1 cellular context compared by ENCODE assay signal in the genomic region with DNA sequence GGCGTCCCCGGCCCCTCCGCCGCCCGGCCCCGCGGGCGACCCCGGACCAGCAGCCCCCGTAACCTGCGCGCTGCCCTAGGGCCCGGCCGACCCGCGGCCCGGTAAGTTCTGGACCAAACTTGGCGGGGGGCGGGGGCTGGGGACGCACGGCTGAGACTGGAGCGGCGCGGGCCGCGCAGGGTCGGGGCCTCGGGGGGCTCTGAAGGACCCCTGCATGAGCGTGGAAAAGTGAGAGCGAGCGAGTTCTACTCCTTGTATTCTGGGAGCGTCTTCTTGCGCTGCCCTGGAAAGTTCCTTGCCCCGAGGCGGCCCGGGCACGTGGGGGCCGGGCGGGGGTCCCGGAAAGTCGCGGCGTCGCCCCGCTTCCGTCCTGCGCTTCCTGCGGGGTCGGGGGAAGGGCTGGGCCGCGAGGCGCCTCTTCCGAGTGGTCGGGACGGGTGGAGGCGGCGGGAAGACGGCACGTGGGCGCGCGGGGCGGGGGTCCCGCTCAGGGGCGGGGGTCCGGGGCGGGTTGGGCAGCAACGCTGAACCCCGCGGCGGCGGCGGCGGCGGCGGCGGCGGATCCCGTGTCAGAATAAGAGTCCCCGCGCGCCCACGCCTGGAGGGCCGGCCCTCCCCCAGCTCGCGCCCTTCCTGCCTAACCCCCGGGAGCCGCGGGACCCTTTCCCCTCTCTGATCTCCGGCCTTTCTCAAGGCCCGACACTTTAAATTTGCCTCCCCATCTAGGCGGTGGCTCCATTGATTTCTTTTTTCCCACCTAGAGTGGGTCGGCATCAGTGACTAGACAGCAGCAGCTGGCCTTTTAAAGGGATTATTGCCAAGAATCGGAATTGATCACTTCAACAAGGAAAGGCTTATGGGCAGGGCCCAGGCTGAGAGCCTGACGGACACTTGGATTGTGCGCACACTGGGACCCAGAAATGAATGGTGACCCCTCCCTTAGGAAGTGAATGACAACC.
TF ChIP-seq lines count a peak whose summit lies in the region.

No MANE protein-coding gene starts in this region.

TF ChIP-seq in K562, 482 proteins besides CTCF, POLR2A, EP300 and RAD21 (continued from another document and continues in another):
- TF ChIP-seq, protein P1, sequence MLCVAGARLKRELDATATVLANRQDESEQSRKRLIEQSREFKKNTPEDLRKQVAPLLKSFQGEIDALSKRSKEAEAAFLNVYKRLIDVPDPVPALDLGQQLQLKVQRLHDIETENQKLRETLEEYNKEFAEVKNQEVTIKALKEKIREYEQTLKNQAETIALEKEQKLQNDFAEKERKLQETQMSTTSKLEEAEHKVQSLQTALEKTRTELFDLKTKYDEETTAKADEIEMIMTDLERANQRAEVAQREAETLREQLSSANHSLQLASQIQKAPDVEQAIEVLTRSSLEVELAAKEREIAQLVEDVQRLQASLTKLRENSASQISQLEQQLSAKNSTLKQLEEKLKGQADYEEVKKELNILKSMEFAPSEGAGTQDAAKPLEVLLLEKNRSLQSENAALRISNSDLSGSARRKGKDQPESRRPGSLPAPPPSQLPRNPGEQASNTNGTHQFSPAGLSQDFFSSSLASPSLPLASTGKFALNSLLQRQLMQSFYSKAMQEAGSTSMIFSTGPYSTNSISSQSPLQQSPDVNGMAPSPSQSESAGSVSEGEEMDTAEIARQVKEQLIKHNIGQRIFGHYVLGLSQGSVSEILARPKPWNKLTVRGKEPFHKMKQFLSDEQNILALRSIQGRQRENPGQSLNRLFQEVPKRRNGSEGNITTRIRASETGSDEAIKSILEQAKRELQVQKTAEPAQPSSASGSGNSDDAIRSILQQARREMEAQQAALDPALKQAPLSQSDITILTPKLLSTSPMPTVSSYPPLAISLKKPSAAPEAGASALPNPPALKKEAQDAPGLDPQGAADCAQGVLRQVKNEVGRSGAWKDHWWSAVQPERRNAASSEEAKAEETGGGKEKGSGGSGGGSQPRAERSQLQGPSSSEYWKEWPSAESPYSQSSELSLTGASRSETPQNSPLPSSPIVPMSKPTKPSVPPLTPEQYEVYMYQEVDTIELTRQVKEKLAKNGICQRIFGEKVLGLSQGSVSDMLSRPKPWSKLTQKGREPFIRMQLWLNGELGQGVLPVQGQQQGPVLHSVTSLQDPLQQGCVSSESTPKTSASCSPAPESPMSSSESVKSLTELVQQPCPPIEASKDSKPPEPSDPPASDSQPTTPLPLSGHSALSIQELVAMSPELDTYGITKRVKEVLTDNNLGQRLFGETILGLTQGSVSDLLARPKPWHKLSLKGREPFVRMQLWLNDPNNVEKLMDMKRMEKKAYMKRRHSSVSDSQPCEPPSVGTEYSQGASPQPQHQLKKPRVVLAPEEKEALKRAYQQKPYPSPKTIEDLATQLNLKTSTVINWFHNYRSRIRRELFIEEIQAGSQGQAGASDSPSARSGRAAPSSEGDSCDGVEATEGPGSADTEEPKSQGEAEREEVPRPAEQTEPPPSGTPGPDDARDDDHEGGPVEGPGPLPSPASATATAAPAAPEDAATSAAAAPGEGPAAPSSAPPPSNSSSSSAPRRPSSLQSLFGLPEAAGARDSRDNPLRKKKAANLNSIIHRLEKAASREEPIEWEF (CRISPR knock-in tag; IDR thresholded peaks at IDR 0.05) = peak; percentile 18; the same call in 1 of the 2 replicates
- 0 out of 2 replicates have a peak, but pooled peaks have one; percentile 39 for TF ChIP-seq ZNF282 (CRISPR knock-in tag; IDR thresholded peaks at IDR 0.05)
- no peak for TF ChIP-seq ETV6 (IDR thresholded peaks at IDR 0.05; ENCODE audit: borderline replicate concordance in 1 of 2, low read depth in 2 of 2, low read length in 1 of 2)
- TF ChIP-seq ETV6 (CRISPR knock-in tag; IDR thresholded peaks at IDR 0.05; ENCODE audit: borderline replicate concordance) = 0 out of 2 replicates have a peak, but pooled peaks have one; percentile 59
- TF ChIP-seq ZBTB7A (IDR thresholded peaks at IDR 0.05; ENCODE audit: borderline replicate concordance, control insufficient read depth, low read depth, low read length) = peak; percentile 95
- peak; percentile 35 for TF ChIP-seq SAP30 (IDR thresholded peaks at IDR 0.05; ENCODE audit: borderline replicate concordance, insufficient read depth, low read depth, low read length, poor library complexity, severe bottlenecking)
- TF ChIP-seq, protein P2, sequence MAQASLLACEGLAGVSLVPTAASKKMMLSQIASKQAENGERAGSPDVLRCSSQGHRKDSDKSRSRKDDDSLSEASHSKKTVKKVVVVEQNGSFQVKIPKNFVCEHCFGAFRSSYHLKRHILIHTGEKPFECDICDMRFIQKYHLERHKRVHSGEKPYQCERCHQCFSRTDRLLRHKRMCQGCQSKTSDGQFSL (CRISPR knock-in tag; IDR thresholded peaks at IDR 0.05) = peak; percentile 32; the same call in 1 of the 2 replicates
- TF ChIP-seq, protein P2 (tag; IDR thresholded peaks at IDR 0.05) = no peak
- TF ChIP-seq, protein P3, sequence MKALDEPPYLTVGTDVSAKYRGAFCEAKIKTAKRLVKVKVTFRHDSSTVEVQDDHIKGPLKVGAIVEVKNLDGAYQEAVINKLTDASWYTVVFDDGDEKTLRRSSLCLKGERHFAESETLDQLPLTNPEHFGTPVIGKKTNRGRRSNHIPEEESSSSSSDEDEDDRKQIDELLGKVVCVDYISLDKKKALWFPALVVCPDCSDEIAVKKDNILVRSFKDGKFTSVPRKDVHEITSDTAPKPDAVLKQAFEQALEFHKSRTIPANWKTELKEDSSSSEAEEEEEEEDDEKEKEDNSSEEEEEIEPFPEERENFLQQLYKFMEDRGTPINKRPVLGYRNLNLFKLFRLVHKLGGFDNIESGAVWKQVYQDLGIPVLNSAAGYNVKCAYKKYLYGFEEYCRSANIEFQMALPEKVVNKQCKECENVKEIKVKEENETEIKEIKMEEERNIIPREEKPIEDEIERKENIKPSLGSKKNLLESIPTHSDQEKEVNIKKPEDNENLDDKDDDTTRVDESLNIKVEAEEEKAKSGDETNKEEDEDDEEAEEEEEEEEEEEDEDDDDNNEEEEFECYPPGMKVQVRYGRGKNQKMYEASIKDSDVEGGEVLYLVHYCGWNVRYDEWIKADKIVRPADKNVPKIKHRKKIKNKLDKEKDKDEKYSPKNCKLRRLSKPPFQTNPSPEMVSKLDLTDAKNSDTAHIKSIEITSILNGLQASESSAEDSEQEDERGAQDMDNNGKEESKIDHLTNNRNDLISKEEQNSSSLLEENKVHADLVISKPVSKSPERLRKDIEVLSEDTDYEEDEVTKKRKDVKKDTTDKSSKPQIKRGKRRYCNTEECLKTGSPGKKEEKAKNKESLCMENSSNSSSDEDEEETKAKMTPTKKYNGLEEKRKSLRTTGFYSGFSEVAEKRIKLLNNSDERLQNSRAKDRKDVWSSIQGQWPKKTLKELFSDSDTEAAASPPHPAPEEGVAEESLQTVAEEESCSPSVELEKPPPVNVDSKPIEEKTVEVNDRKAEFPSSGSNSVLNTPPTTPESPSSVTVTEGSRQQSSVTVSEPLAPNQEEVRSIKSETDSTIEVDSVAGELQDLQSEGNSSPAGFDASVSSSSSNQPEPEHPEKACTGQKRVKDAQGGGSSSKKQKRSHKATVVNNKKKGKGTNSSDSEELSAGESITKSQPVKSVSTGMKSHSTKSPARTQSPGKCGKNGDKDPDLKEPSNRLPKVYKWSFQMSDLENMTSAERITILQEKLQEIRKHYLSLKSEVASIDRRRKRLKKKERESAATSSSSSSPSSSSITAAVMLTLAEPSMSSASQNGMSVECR (CRISPR knock-in tag; IDR thresholded peaks at IDR 0.05) = peak; percentile 24; the same call in 1 of the 2 replicates
- TF ChIP-seq ZC3H11A (IDR thresholded peaks at IDR 0.05; ENCODE audit: low read depth, low read length) = no peak
- TF ChIP-seq, protein P4, sequence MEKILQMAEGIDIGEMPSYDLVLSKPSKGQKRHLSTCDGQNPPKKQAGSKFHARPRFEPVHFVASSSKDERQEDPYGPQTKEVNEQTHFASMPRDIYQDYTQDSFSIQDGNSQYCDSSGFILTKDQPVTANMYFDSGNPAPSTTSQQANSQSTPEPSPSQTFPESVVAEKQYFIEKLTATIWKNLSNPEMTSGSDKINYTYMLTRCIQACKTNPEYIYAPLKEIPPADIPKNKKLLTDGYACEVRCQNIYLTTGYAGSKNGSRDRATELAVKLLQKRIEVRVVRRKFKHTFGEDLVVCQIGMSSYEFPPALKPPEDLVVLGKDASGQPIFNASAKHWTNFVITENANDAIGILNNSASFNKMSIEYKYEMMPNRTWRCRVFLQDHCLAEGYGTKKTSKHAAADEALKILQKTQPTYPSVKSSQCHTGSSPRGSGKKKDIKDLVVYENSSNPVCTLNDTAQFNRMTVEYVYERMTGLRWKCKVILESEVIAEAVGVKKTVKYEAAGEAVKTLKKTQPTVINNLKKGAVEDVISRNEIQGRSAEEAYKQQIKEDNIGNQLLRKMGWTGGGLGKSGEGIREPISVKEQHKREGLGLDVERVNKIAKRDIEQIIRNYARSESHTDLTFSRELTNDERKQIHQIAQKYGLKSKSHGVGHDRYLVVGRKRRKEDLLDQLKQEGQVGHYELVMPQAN (IDR thresholded peaks at IDR 0.05; ENCODE audit: borderline replicate concordance) = peak; percentile 60; the same call in 1 of the 2 replicates
- TF ChIP-seq NFE2 (IDR thresholded peaks at IDR 0.05; ENCODE audit: low read depth) = no peak
- TF ChIP-seq, protein P5, sequence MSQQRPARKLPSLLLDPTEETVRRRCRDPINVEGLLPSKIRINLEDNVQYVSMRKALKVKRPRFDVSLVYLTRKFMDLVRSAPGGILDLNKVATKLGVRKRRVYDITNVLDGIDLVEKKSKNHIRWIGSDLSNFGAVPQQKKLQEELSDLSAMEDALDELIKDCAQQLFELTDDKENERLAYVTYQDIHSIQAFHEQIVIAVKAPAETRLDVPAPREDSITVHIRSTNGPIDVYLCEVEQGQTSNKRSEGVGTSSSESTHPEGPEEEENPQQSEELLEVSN (IDR thresholded peaks at IDR 0.05; ENCODE audit: borderline replicate concordance in 1 of 2, extremely low read depth in 1 of 2, insufficient read depth in 1 of 2, insufficient read length in 1 of 2, low read depth in 1 of 2, low read length in 1 of 2, poor library complexity in 1 of 2, severe bottlenecking in 1 of 2) = peak in 1 of 2 experiments; percentile 71
- TF ChIP-seq MYNN (IDR thresholded peaks at IDR 0.05) = peak; percentile 100
- TF ChIP-seq MYNN (CRISPR knock-in tag; IDR thresholded peaks at IDR 0.05) = peak; percentile 99
- no peak for TF ChIP-seq NFE2L1 (tag; IDR thresholded peaks at IDR 0.05; ENCODE audit: borderline replicate concordance, low read depth)
- TF ChIP-seq MECOM (CRISPR knock-in tag; IDR thresholded peaks at IDR 0.05) = no peak
- TF ChIP-seq, protein P6, sequence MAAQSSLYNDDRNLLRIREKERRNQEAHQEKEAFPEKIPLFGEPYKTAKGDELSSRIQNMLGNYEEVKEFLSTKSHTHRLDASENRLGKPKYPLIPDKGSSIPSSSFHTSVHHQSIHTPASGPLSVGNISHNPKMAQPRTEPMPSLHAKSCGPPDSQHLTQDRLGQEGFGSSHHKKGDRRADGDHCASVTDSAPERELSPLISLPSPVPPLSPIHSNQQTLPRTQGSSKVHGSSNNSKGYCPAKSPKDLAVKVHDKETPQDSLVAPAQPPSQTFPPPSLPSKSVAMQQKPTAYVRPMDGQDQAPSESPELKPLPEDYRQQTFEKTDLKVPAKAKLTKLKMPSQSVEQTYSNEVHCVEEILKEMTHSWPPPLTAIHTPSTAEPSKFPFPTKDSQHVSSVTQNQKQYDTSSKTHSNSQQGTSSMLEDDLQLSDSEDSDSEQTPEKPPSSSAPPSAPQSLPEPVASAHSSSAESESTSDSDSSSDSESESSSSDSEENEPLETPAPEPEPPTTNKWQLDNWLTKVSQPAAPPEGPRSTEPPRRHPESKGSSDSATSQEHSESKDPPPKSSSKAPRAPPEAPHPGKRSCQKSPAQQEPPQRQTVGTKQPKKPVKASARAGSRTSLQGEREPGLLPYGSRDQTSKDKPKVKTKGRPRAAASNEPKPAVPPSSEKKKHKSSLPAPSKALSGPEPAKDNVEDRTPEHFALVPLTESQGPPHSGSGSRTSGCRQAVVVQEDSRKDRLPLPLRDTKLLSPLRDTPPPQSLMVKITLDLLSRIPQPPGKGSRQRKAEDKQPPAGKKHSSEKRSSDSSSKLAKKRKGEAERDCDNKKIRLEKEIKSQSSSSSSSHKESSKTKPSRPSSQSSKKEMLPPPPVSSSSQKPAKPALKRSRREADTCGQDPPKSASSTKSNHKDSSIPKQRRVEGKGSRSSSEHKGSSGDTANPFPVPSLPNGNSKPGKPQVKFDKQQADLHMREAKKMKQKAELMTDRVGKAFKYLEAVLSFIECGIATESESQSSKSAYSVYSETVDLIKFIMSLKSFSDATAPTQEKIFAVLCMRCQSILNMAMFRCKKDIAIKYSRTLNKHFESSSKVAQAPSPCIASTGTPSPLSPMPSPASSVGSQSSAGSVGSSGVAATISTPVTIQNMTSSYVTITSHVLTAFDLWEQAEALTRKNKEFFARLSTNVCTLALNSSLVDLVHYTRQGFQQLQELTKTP (IDR thresholded peaks at IDR 0.05; ENCODE audit: low read depth in 1 of 2, partially characterized antibody in 2 of 2) = no peak
- TF ChIP-seq ZNF224 (CRISPR knock-in tag; IDR thresholded peaks at IDR 0.05) = no peak
- TF ChIP-seq RBFOX2 (IDR thresholded peaks at IDR 0.05; ENCODE audit: low read depth, low read length) = peak; percentile 22; the same call in 1 of the 2 replicates
- TF ChIP-seq, protein P7, sequence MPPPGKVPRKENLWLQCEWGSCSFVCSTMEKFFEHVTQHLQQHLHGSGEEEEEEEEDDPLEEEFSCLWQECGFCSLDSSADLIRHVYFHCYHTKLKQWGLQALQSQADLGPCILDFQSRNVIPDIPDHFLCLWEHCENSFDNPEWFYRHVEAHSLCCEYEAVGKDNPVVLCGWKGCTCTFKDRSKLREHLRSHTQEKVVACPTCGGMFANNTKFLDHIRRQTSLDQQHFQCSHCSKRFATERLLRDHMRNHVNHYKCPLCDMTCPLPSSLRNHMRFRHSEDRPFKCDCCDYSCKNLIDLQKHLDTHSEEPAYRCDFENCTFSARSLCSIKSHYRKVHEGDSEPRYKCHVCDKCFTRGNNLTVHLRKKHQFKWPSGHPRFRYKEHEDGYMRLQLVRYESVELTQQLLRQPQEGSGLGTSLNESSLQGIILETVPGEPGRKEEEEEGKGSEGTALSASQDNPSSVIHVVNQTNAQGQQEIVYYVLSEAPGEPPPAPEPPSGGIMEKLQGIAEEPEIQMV (tag; conservative IDR thresholded peaks at IDR 0.05; ENCODE audit: low read depth) = no peak
- TF ChIP-seq, protein P8, sequence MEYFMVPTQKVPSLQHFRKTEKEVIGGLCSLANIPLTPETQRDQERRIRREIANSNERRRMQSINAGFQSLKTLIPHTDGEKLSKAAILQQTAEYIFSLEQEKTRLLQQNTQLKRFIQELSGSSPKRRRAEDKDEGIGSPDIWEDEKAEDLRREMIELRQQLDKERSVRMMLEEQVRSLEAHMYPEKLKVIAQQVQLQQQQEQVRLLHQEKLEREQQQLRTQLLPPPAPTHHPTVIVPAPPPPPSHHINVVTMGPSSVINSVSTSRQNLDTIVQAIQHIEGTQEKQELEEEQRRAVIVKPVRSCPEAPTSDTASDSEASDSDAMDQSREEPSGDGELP (CRISPR knock-in tag; IDR thresholded peaks at IDR 0.05; ENCODE audit: borderline replicate concordance) = peak; percentile 67
- TF ChIP-seq, protein P9, sequence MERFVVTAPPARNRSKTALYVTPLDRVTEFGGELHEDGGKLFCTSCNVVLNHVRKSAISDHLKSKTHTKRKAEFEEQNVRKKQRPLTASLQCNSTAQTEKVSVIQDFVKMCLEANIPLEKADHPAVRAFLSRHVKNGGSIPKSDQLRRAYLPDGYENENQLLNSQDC (CRISPR knock-in tag; IDR thresholded peaks at IDR 0.05) = peak; percentile 57; the same call in 1 of the 2 replicates
- peak; percentile 74; the same call in 1 of the 2 replicates for TF ChIP-seq NFIC (IDR thresholded peaks at IDR 0.05)
- peak; percentile 22 to 80; a peak in 2 of 4 replicates for TF ChIP-seq SIN3A (IDR thresholded peaks at IDR 0.05; ENCODE audit: borderline replicate concordance in 2 of 2, control insufficient read depth in 1 of 2, low read depth in 2 of 2, low read length in 2 of 2)
- 0 out of 2 replicates have a peak, but pooled peaks have one; percentile 1 for TF ChIP-seq MXI1 (IDR thresholded peaks at IDR 0.05; ENCODE audit: low read depth, low read length)
- TF ChIP-seq EGR1 (conservative IDR thresholded peaks at IDR 0.05) = peak; percentile 93
